12 cellular contexts compared by ENCODE assay signal in the genomic region with DNA sequence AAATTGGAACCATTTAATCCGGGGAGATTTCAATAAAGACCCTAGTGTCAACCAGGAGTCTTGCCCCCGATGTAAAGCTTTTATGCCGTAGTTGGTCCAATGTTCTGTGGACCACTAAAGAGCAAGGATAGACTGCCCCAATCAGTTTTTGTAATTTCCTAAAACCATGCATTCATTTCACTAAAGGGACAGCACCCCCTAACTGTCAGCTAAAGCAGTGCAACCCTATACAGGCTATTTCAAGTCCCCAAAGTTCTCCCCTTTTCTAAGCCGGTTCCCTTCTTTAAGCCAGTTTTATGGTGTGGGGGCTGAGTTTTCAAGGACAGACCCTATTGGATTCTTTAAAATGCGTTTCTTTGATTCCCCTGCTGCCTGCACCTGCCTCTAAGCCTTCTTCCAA. TPM values are rescaled to one million over a fixed set of nuclear protein-coding genes. Genes with fewer than 3 reads are reported as not detected.
DNase-seq lines count a peak whose midpoint lies in the region; ATAC-seq and TF ChIP-seq lines count a peak whose summit lies in the region.
"Had no signal": no experiment of that assay in that cellular context is flagged by ENCODE, and none has a peak within 500 bp of the region (broad histone marks: within the 10 kb centered on the region; RNA-seq: fewer than 3 reads in every experiment).

No MANE protein-coding gene starts in this region.

- intact Hi-C loops in dorsolateral prefrontal cortex (cut with DNase I) = no loop called here
- intact Hi-C loops in psoas muscle (cut with DNase I) = loop anchor here in 1 of 2 donors (10.0 kb wide), 1 partner anchor 106 kb away; no protein-coding TSS in a partner anchor

- H3K27ac ChIP-seq in SK-N-SH (ENCODE audit: low read depth in 2 of 2, low read length in 1 of 2) (no peak overlapping the region), dorsolateral prefrontal cortex (no peak overlapping the region), psoas muscle (no peak overlapping the region)

- ATAC-seq in SK-N-SH treated with all-trans-retinoic acid at 6 μM for 48 hours = no peak
- peak in 2 of 4 donors; percentile 52 to 55 for ATAC-seq in psoas muscle
- no peak for ATAC-seq in HG03460 (IDR thresholded peaks at IDR 0.05; ENCODE audit: unreplicated experiment)
- ATAC-seq: activated T-cell treated with anti-CD3 and anti-CD28 coated beads, Interleukin-2, amount 50 U/mL, for 72 hours; Right ventricle myocardium inferior had no signal

- TF ChIP-seq CTCF in SK-N-SH (IDR thresholded peaks at IDR 0.05) = peak; percentile 38; the same call in 1 of the 2 replicates
- peak; percentile 82 for TF ChIP-seq CTCF in Loucy (conservative IDR thresholded peaks at IDR 0.05; ENCODE audit: low read length)
- peak in 51 of 56 donors; percentile 16 to 66 (median 40) for TF ChIP-seq CTCF in dorsolateral prefrontal cortex (IDR thresholded peaks at IDR 0.05 in 54 of 56, conservative IDR thresholded peaks at IDR 0.05 in 2 of 56; ENCODE audit: low read depth in 1 of 56, partially characterized antibody in 56 of 56)
- TF ChIP-seq CTCF in psoas muscle (IDR thresholded peaks at IDR 0.05) = peak; percentile 53

- TF ChIP-seq RAD21 in SK-N-SH (IDR thresholded peaks at IDR 0.05; ENCODE audit: low read length) = no peak

- H3F3A ChIP-seq in SK-N-SH (replicated peaks; ENCODE audit: insufficient read depth) = no peaks in the 10 kb centered on the region
- H3F3A ChIP-seq in Loucy (ENCODE audit: low read depth) = no peaks in the 10 kb centered on the region

- no peak for DNase-seq in SK-N-SH
- no peak for DNase-seq in dorsolateral prefrontal cortex
- DNase-seq in psoas muscle = no peak
- no peak for DNase-seq in DMS53 (lab: John Stamatoyannopoulos, UW)
- DNase-seq in AG08395 (ENCODE audit: low spot score) = no peak
- DNase-seq: activated T-cell treated with anti-CD3 and anti-CD28 coated beads, Interleukin-2, amount 50 U/mL, for 72 hours; occipital lobe; stimulated activated CD4-positive, alpha-beta T cell treated with anti-CD3 and anti-CD28 coated beads, Interleukin-4, amount 100 ng/mL, for 4 hours had no signal

- H3K27me3 ChIP-seq in SK-N-SH (ENCODE audit: insufficient read depth) (peaks cover 10% of the 10 kb centered on the region; the same call in 1 of the 2 replicates), Loucy (ENCODE audit: insufficient read depth, low read length, poor library complexity, severe bottlenecking) (no peaks in the 10 kb centered on the region), dorsolateral prefrontal cortex (peaks cover 0 to 6% (median 0%) of the 10 kb centered on the region in 45 donors), psoas muscle (ENCODE audit: insufficient read depth in 3 of 3, low read length in 2 of 3) (no peaks in the 10 kb centered on the region)

- H4K20me1 ChIP-seq in SK-N-SH (ENCODE audit: insufficient read depth) (no peaks in the 10 kb centered on the region), Loucy (ENCODE audit: insufficient read depth, low read length, poor library complexity, severe bottlenecking) (no peaks in the 10 kb centered on the region)

- H3K79me2 ChIP-seq in SK-N-SH (ENCODE audit: insufficient read depth) = no peaks in the 10 kb centered on the region
- H3K79me2 ChIP-seq in Loucy (ENCODE audit: insufficient read depth, low read length) = no peaks in the 10 kb centered on the region

- H3K4me2 ChIP-seq in SK-N-SH (no peak overlapping the region), Loucy (ENCODE audit: low read depth, low read length, poor library complexity, severe bottlenecking) (peak overlapping the region; percentile 64)

- H3K9me3 ChIP-seq in SK-N-SH (no peaks in the 10 kb centered on the region), Loucy (ENCODE audit: insufficient read depth, low read depth, low read length) (no peaks in the 10 kb centered on the region), psoas muscle (no peaks in the 10 kb centered on the region)

- CTCF ChIA-PET in SK-N-SH (lab: Yijun Ruan, JAX) = no interaction called here

- H3K4me3 ChIP-seq in SK-N-SH (ENCODE audit: low read depth in 2 of 2, low read length in 1 of 2) = no peak overlapping the region
- peak overlapping the region; percentile 43 for H3K4me3 ChIP-seq in Loucy (ENCODE audit: low read length, poor library complexity, severe bottlenecking)
- no peak overlapping the region for H3K4me3 ChIP-seq in dorsolateral prefrontal cortex
- H3K4me3 ChIP-seq in psoas muscle = no peak overlapping the region

- POLR2A ChIA-PET in SK-N-SH (lab: Yijun Ruan, JAX) = no interaction called here

- TF ChIP-seq EP300 in SK-N-SH (IDR thresholded peaks at IDR 0.05; ENCODE audit: borderline replicate concordance in 1 of 2, low read depth in 1 of 2, low read length in 1 of 2) = no peak

- H3K4me1 ChIP-seq in SK-N-SH (ENCODE audit: control insufficient read depth in 1 of 2, insufficient read depth in 2 of 2, low read depth in 1 of 2, low read length in 1 of 2) (no peaks in the 10 kb centered on the region), Loucy (ENCODE audit: insufficient read depth, low read length, poor library complexity, severe bottlenecking) (no peaks in the 10 kb centered on the region), psoas muscle (no peaks in the 10 kb centered on the region)

- H3K9ac ChIP-seq in SK-N-SH (no peak overlapping the region), Loucy (ENCODE audit: low read depth, low read length, poor library complexity, severe bottlenecking) (no peak overlapping the region)

- H3K36me3 ChIP-seq in SK-N-SH (replicated peaks in 1 of 2; ENCODE audit: control insufficient read depth in 1 of 2, insufficient read depth in 2 of 2, low read length in 1 of 2) (no peaks in the 10 kb centered on the region), Loucy (ENCODE audit: insufficient read depth, low read length) (no peaks in the 10 kb centered on the region), psoas muscle (ENCODE audit: insufficient read depth in 1 of 2, low read depth in 1 of 2) (no peaks in the 10 kb centered on the region)

- H2AFZ ChIP-seq in SK-N-SH (ENCODE audit: low read depth) = no peak overlapping the region
- peak overlapping the region; percentile 83 for H2AFZ ChIP-seq in Loucy (ENCODE audit: low read length)

- H3K9me2 ChIP-seq in SK-N-SH (no peaks in the 10 kb centered on the region), Loucy (replicated peaks; ENCODE audit: low read depth, low read length) (no peaks in the 10 kb centered on the region)

- WGBS in SK-N-SH (ENCODE audit: low lambda C conversion rate) = 13% methylated on average over 5 of the region's 5 CpGs
- WGBS in psoas muscle, 3 donors = 65 to 72% (median 67%) methylated on average over 5 of the region's 5 CpGs

TF ChIP-seq in SK-N-SH, 30 proteins besides CTCF, POLR2A, EP300 and RAD21:
- no peak for TF ChIP-seq RFX5 (IDR thresholded peaks at IDR 0.05; ENCODE audit: low read length)
- no peak for TF ChIP-seq USF1 (IDR thresholded peaks at IDR 0.05; ENCODE audit: borderline replicate concordance, low read depth)
- no peak for TF ChIP-seq CHD2 (IDR thresholded peaks at IDR 0.05; ENCODE audit: low read length, partially characterized antibody)
- no peak for TF ChIP-seq GABPA (IDR thresholded peaks at IDR 0.05; ENCODE audit: low read depth)
- no peak for TF ChIP-seq FOXJ3 (CRISPR knock-in tag; IDR thresholded peaks at IDR 0.05)
- no peak for TF ChIP-seq TCF12 (IDR thresholded peaks at IDR 0.05)
- TF ChIP-seq POLR2AphosphoS5 (IDR thresholded peaks at IDR 0.05; ENCODE audit: low read depth, low read length) = no peak

TF ChIP-seq in SK-N-SH treated with all-trans-retinoic acid at 6 μM for 48 hours, 23 proteins besides CTCF, POLR2A, EP300 and RAD21:
- TF ChIP-seq TCF4 (CRISPR knock-in tag; IDR thresholded peaks at IDR 0.05; ENCODE audit: borderline replicate concordance) = no peak
- no peak for TF ChIP-seq ZFP3 (CRISPR knock-in tag; IDR thresholded peaks at IDR 0.05)
- no peak for TF ChIP-seq ARNTL (CRISPR knock-in tag; IDR thresholded peaks at IDR 0.05; ENCODE audit: borderline replicate concordance, low read depth)

RNA-seq across cellular contexts. Expression of gene PDPN, which starts 12.7 kb away (rescaled TPM):
- polyA plus RNA-seq in SK-N-SH (2012; rRNA removed) (not detected in 2 replicates), psoas muscle (10 to 100 TPM; 17.2 to 38.4 (median 18.6) TPM)
- not detected in 2 replicates for polyA plus RNA-seq in SK-N-SH (2012; cell fraction: cytosol; rRNA removed)
- polyA plus RNA-seq in SK-N-SH (2012; cell fraction: nucleus; rRNA removed) = not detected in 2 replicates
- total RNA-seq in dorsolateral prefrontal cortex (10 to 100 TPM in 47 of 120 experiments, 1 to 10 TPM in 73; 3.9 to 37.7 (median 9.2) TPM), psoas muscle (10 to 100 TPM; 22.4 to 33.8 (median 28.7) TPM)
- total RNA-seq: activated T-cell treated with anti-CD3 and anti-CD28 coated beads, Interleukin-2, amount 50 U/mL, for 72 hours had no signal

RNA-seq across cellular contexts. Expression of gene LRRC38, which starts 57.1 kb away (rescaled TPM):
- polyA plus RNA-seq in SK-N-SH (2012; rRNA removed) = 0.02 TPM in 1 of 2 replicates, not detected in the other
- polyA plus RNA-seq in SK-N-SH (2012; cell fraction: cytosol; rRNA removed) = not detected in 2 replicates
- 0.02 TPM in 1 of 2 replicates, not detected in the other for polyA plus RNA-seq in SK-N-SH (2012; cell fraction: nucleus; rRNA removed)
- total RNA-seq in dorsolateral prefrontal cortex = 1 to 10 TPM in 91 of 120 experiments, under 1 TPM in 27, not detected in 2; 0.32 to 4.5 (median 1.3) TPM
- 10 to 100 TPM in 1 of 4 donors, 1 to 10 TPM in 3; 7.0 to 26.8 (median 9.5) TPM for total RNA-seq in psoas muscle
- 1 to 10 TPM; 2.9 to 6.5 (median 5.1) TPM for polyA plus RNA-seq in psoas muscle
- total RNA-seq: activated T-cell treated with anti-CD3 and anti-CD28 coated beads, Interleukin-2, amount 50 U/mL, for 72 hours; occipital lobe had no signal
